Comparison of ENCODE assay signal across 1 cellular context in the genomic region with DNA sequence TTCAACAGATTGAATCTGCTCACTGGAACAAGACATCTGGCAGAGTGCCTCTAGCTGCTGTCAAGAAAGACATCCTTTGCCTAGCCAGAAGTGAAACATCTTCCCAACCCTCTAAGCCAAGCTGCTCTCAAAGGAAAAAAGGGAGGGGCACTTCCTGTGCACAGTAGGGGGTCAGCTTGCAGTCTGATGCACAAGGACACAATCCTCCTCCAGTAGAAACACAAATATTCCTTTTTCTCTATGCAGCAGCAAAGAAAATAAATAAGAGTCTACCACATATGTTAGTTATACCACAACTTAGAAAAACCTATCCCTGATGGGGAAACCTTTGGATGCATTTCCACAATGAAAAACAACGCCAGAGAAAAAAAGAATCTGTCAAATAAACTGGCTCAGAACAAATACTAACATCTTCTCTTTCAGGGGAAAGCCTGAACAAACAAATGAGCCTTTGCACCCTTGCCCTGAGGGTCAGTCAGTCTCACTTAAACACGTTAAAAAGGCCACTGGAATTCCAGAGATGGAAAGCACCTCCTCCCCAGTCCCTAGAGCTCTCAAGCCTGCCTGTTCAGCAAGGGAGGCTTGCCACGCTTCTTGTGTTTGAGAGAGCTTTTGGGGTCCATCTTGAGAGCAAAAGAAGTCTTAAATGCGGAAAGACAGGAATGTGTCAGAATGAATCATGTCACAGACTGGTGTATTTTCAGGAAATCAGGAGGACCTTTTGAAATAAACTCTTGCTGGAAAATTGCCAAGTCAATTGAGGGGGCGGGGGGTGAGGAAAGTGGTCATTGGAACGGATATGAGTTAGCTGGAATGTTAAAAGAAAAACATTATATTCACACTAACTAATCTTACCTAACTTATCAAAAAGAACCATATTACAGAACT.
TF ChIP-seq lines count a peak whose summit lies in the region.

No MANE protein-coding gene starts in this region.

TF ChIP-seq in endothelial cell of umbilical vein, 7 proteins besides CTCF, POLR2A, EP300 and RAD21:
- peak; percentile 88 for TF ChIP-seq POLR2AphosphoS5 (IDR thresholded peaks at IDR 0.05; ENCODE audit: insufficient read depth, low read depth, low read length)
- TF ChIP-seq, protein P1, sequence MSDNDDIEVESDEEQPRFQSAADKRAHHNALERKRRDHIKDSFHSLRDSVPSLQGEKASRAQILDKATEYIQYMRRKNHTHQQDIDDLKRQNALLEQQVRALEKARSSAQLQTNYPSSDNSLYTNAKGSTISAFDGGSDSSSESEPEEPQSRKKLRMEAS (IDR thresholded peaks at IDR 0.05; ENCODE audit: insufficient read depth, insufficient read length): no peak
- TF ChIP-seq GATA2 (IDR thresholded peaks at IDR 0.05; ENCODE audit: insufficient read depth, insufficient read length, low read depth, low read length): peak; percentile 79
- peak; percentile 99 for TF ChIP-seq FOS (IDR thresholded peaks at IDR 0.05; ENCODE audit: borderline replicate concordance, insufficient read depth, low read length)
- TF ChIP-seq MYC (IDR thresholded peaks at IDR 0.05; ENCODE audit: low read depth, low read length): no peak
- no peak for TF ChIP-seq EZH2 (IDR thresholded peaks at IDR 0.05; ENCODE audit: borderline replicate concordance, low read depth, low read length, severe bottlenecking)
- peak; percentile 89 for TF ChIP-seq JUN (IDR thresholded peaks at IDR 0.05; ENCODE audit: borderline replicate concordance, insufficient read depth, insufficient read length, low read depth)
TF ChIP-seq in endothelial cell of umbilical vein: peak in this region for 4.
